ENCODE assay signal across 8 cellular contexts in the genomic region with DNA sequence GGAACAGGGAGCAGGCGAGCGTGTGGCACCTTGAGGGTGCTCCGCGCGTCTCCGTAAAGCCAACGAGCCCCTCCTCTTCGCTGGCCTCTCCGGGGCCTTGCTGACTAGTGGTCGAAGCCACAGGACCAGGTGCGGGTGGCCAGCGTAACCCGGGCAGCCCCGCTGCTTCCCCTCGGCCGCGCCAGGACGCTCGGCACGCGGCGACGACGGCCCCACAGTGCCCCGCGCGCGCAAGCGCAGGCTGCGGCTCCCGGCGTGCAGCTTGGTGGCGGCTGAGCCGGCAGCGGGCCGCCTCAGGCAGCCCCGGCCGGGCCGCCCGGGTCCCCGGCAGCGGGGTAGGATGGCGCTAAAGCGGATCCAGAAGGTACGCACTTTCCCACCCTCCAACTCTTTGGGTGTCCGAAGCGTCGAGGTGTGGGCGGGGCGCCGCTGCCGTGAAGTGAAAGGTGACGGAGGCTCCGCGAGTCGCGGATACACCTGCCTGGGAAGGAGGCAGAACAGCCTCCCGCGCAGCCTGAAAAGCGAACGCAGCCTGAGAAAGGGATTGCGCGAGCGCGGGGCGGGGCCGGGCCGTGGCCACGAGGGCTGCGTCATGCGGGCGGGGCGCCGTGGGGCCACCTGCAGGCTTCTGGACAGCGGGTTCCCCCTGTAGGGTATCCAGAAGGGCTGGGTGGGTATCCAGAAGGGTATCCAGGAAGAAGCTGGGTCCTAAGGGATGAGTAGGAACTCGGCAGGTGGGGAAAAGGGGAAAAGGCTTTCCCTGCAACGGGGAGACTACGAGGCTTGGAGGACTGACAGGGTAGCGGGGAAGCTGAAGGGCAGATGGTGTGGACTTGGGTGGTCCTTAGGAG. TPM values are rescaled to one million over a fixed set of nuclear protein-coding genes. Genes with fewer than 3 reads are reported as not detected.
A peak's percentile ranks its signal among the peaks of the same experiment; 100 is the strongest.
DNase-seq lines count a peak whose midpoint lies in the region; ATAC-seq and TF ChIP-seq lines count a peak whose summit lies in the region.

A gene (plus strand): TSS at position 244 of the 851 bp plus-strand sequence. CDS start 97 bp downstream, at position 341.

- H3K27ac ChIP-seq in HUES6 (ENCODE audit: low read depth, low read length) = no peak within 1 kb of the TSS

- H3K9ac ChIP-seq in HUES6 (ENCODE audit: low read length) = peak within 1 kb of the TSS; percentile 56

- H3K4me1 ChIP-seq in HUES6 (ENCODE audit: control insufficient read depth, insufficient read depth, low read length) = peaks cover 5% of the 10 kb centered on the region

- H3K27me3 ChIP-seq in HUES6 (ENCODE audit: control insufficient read depth, insufficient read depth, low read length) = peaks cover 27% of the 10 kb centered on the region

- TF ChIP-seq CTCF in epithelial cell of esophagus (IDR thresholded peaks at IDR 0.05; ENCODE audit: insufficient read depth, low read depth, low read length, missing control alignments) = no peak

- peak; percentile 89 for ATAC-seq in GM21447 (IDR thresholded peaks at IDR 0.05; ENCODE audit: unreplicated experiment)

- H3K36me3 ChIP-seq in HUES6 (ENCODE audit: control insufficient read depth, insufficient read depth, low read length) = no peaks in the 10 kb centered on the region

- H3K4me3 ChIP-seq in HUES6 (ENCODE audit: low read depth, low read length) (peak within 1 kb of the TSS; percentile 62), epithelial cell of esophagus (ENCODE audit: low read length) (peak within 1 kb of the TSS; percentile 68)

- DNase-seq in DMS153 (lab: John Stamatoyannopoulos, UW) = peak; percentile 82
- DNase-seq in OCI-M1 (lab: John Stamatoyannopoulos, UW) = peak; percentile 81
- peak; percentile 88 for DNase-seq in activated T-cell treated with anti-CD3 and anti-CD28 coated beads for 24 hours (ENCODE audit: low read depth)
- DNase-seq in epithelial cell of esophagus (ENCODE audit: low read depth) = peak; percentile 90
- peak; percentile 89 for DNase-seq in mucosa of gallbladder (ENCODE audit: low spot score)
- DNase-seq in stimulated activated CD8-positive, alpha-beta memory T cell treated with anti-CD3 and anti-CD28 coated beads, Interleukin-4, amount 100 ng/mL, for 4 hours (ENCODE audit: low read depth in 2 of 2, low spot score in 1 of 2) = peak; percentile 75 to 82

- no peaks in the 10 kb centered on the region for H3K9me3 ChIP-seq in HUES6 (ENCODE audit: control insufficient read depth, insufficient read depth, low read depth, low read length)

RNA-seq across cellular contexts. Expression of the gene that starts here (rescaled TPM):
- 25.4 TPM for total RNA-seq in mucosa of gallbladder
